7 cellular contexts compared by ENCODE assay signal in genomic region chr12:81077329-81077685, GRCh38. TPM values are rescaled to one million over a fixed set of nuclear protein-coding genes. Genes with fewer than 3 reads are reported as not detected.
DNase-seq lines count a peak whose midpoint lies in the region; FAIRE-seq lines count a peak whose summit lies in the region.

No MANE protein-coding gene starts in this region.

- peak overlapping the region in 1 of 2 experiments; percentile 87 for H3K18ac ChIP-seq in mesenchymal stem cell (ENCODE audit: low read depth in 1 of 2, low read length in 2 of 2)

- peak overlapping the region; percentile 90 for H3K9ac ChIP-seq in mesenchymal stem cell (ENCODE audit: low read length)

- H2BK120ac ChIP-seq in mesenchymal stem cell (ENCODE audit: low read depth, low read length) = no peak overlapping the region

- peaks cover 9% of the 10 kb centered on the region for H3K79me1 ChIP-seq in mesenchymal stem cell (replicated peaks; ENCODE audit: low read length, poor library complexity, severe bottlenecking)

- peak overlapping the region; percentile 91 for H4K8ac ChIP-seq in mesenchymal stem cell (ENCODE audit: low read length)

- no peak overlapping the region for H2BK12ac ChIP-seq in mesenchymal stem cell (ENCODE audit: low read length in 2 of 2)

- DNase-seq in NCI-H345 treated with DMSO at 0.1 percent for 48 hours (lab: John Stamatoyannopoulos, UW; ENCODE audit: unreplicated experiment) = peak; percentile 15
- peak; percentile 32 for DNase-seq in fibroblast of gingiva (ENCODE audit: low read depth)
- DNase-seq in mesenchymal stem cell = peak; percentile 24
- peak; percentile 30 for DNase-seq in urothelium cell line (ENCODE audit: low spot score)
- DNase-seq in HAP-1 (ENCODE audit: low spot score in 2 of 2) = no peak
- no peak for DNase-seq in cerebellar cortex (ENCODE audit: low spot score)
- no peak for DNase-seq in DMS114 treated with DMSO at 0.1 percent for 48 hours (lab: John Stamatoyannopoulos, UW; ENCODE audit: unreplicated experiment)

- H2AFZ ChIP-seq in mesenchymal stem cell (ENCODE audit: low read depth, low read length) = peak overlapping the region; percentile 75

- H4K91ac ChIP-seq in mesenchymal stem cell (ENCODE audit: low read length) = no peak overlapping the region

- no peak overlapping the region for H3K27ac ChIP-seq in mesenchymal stem cell (ENCODE audit: low read length, poor library complexity, severe bottlenecking)

- H3K4me3 ChIP-seq in mesenchymal stem cell (ENCODE audit: insufficient read depth in 1 of 2, low read depth in 1 of 2, low read length in 2 of 2) (peak overlapping the region; percentile 87 to 88), HAP-1 (no peak overlapping the region)

- in situ Hi-C loops in HAP-1 (cut with MboI; ENCODE audit: low sequenced_read_pairs) = no loop called here

- no peak overlapping the region for H2AK5ac ChIP-seq in mesenchymal stem cell (ENCODE audit: low read length, severe bottlenecking)

- H3K27me3 ChIP-seq in mesenchymal stem cell (ENCODE audit: control insufficient read depth in 1 of 2, insufficient read depth in 1 of 2, low read length in 2 of 2) = no peaks in the 10 kb centered on the region
- no peaks in the 10 kb centered on the region for H3K27me3 ChIP-seq in HAP-1 (ENCODE audit: low read depth)

- FAIRE-seq in urothelium cell line (lab: Jason Lieb, UNC) = no peak

- H3K9me3 ChIP-seq in mesenchymal stem cell (ENCODE audit: control insufficient read depth, low read length) (no peaks in the 10 kb centered on the region), HAP-1 (no peaks in the 10 kb centered on the region)

- H2BK15ac ChIP-seq in mesenchymal stem cell (ENCODE audit: low read depth, poor library complexity, severe bottlenecking) = no peak overlapping the region

- H3K36me3 ChIP-seq in mesenchymal stem cell (ENCODE audit: control insufficient read depth in 1 of 2, insufficient read depth in 2 of 2, low read depth in 1 of 2, low read length in 2 of 2) = no peaks in the 10 kb centered on the region
- H3K36me3 ChIP-seq in HAP-1 (replicated peaks) = no peaks in the 10 kb centered on the region

- H2BK5ac ChIP-seq in mesenchymal stem cell (ENCODE audit: low read depth, low read length, poor library complexity, severe bottlenecking) = no peak overlapping the region

- H3K4me2 ChIP-seq in mesenchymal stem cell (ENCODE audit: low read length, poor library complexity, severe bottlenecking) = peak overlapping the region; percentile 82

- no peak overlapping the region for H3K14ac ChIP-seq in mesenchymal stem cell (ENCODE audit: low read length in 2 of 2)

- H3K4me1 ChIP-seq in mesenchymal stem cell (ENCODE audit: control insufficient read depth, insufficient read depth, low read depth, low read length) (peaks cover 7% of the 10 kb centered on the region), HAP-1 (peaks cover 19% of the 10 kb centered on the region)

- no peak overlapping the region for H3K23ac ChIP-seq in mesenchymal stem cell (ENCODE audit: low read length in 2 of 2)

- 23% methylated on average over 4 of the region's 6 CpGs for WGBS in mesenchymal stem cell

- no peak overlapping the region for H3K4ac ChIP-seq in mesenchymal stem cell (ENCODE audit: low read depth in 1 of 2, low read length in 2 of 2)

RNA-seq across cellular contexts. Expression of gene ACSS3, which starts 0.6 kb away (rescaled TPM):
- polyA plus RNA-seq in mesenchymal stem cell (2013, experiment 1 of 2) = 4.1 TPM
- 4.0 TPM for polyA plus RNA-seq in mesenchymal stem cell (2013, experiment 2 of 2)

Comparison
In these comparisons a context has a peak if more than half of its experiments do, and no peak if none do; other contexts are left out.
1. DNase-seq: peak in NCI-H345 treated with DMSO at 0.1 percent for 48 hours (single experiment), fibroblast of gingiva (single experiment), mesenchymal stem cell (single experiment) and urothelium cell line (single experiment); none in HAP-1 (0 of 2), cerebellar cortex (single experiment) and DMS114 treated with DMSO at 0.1 percent for 48 hours (single experiment).